1 cellular context compared by ENCODE assay signal in the genomic region with DNA sequence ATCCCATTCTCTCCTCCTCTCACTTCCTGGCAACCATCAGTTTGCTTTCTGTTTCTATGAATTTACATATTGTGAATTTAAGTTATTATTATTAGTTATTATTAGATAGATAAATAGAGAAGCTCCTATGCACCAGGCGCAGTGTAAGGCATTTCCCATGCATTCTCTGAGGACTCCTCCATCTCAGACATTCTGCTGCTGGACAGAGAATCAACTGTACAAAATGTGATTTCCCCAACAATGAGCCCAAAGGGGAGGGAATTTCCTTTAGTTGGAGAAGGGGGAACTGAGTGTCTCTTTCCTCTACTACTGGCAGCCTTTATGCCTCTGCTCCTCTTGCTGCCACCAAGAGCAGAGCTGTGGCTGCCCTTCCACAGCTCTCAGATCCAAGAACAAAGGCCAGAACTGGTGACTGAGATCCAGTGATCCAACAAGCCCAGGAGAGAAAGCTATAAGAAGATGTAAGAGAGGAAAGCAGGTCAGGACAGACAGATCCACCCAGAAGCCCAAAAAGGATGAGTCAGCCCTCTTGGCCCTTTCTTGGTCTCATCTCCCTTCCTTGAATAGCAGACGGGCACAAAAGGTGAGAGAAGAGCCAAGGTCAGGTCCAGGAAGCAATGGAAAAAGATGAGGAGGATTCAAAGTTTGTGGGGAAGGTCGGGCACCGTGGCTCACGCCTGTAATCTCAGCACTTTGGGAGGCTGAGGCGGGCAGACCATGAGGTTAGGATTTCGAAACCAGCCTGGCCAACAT.
TF ChIP-seq lines count a peak whose summit lies in the region.

No MANE protein-coding gene starts in this region.

TF ChIP-seq in GM12878, 131 proteins besides CTCF, POLR2A, EP300 and RAD21:
- no peak for TF ChIP-seq SP1 (IDR thresholded peaks at IDR 0.05; ENCODE audit: low read depth, low read length)
- TF ChIP-seq RELA (IDR thresholded peaks at IDR 0.05; ENCODE audit: borderline replicate concordance, partially characterized antibody): no peak
- TF ChIP-seq GATAD2B (conservative IDR thresholded peaks at IDR 0.05; ENCODE audit: low read depth): no peak
- no peak for TF ChIP-seq SREBF1 (IDR thresholded peaks at IDR 0.05; ENCODE audit: low read length)
- no peak for TF ChIP-seq ETV6 (conservative IDR thresholded peaks at IDR 0.05 in 1 of 2, IDR thresholded peaks at IDR 0.05 in 1 of 2; ENCODE audit: borderline replicate concordance in 1 of 2, low read depth in 1 of 2)
- TF ChIP-seq, protein P1, sequence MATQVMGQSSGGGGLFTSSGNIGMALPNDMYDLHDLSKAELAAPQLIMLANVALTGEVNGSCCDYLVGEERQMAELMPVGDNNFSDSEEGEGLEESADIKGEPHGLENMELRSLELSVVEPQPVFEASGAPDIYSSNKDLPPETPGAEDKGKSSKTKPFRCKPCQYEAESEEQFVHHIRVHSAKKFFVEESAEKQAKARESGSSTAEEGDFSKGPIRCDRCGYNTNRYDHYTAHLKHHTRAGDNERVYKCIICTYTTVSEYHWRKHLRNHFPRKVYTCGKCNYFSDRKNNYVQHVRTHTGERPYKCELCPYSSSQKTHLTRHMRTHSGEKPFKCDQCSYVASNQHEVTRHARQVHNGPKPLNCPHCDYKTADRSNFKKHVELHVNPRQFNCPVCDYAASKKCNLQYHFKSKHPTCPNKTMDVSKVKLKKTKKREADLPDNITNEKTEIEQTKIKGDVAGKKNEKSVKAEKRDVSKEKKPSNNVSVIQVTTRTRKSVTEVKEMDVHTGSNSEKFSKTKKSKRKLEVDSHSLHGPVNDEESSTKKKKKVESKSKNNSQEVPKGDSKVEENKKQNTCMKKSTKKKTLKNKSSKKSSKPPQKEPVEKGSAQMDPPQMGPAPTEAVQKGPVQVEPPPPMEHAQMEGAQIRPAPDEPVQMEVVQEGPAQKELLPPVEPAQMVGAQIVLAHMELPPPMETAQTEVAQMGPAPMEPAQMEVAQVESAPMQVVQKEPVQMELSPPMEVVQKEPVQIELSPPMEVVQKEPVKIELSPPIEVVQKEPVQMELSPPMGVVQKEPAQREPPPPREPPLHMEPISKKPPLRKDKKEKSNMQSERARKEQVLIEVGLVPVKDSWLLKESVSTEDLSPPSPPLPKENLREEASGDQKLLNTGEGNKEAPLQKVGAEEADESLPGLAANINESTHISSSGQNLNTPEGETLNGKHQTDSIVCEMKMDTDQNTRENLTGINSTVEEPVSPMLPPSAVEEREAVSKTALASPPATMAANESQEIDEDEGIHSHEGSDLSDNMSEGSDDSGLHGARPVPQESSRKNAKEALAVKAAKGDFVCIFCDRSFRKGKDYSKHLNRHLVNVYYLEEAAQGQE (IDR thresholded peaks at IDR 0.05; ENCODE audit: low read depth, low read length): peak; percentile 67; the same call in 1 of the 2 replicates
- TF ChIP-seq ZNF622 (IDR thresholded peaks at IDR 0.05): no peak
- no peak for TF ChIP-seq CREB1 (IDR thresholded peaks at IDR 0.05; ENCODE audit: low read depth)
